12 cellular contexts compared by ENCODE assay signal in the genomic region with DNA sequence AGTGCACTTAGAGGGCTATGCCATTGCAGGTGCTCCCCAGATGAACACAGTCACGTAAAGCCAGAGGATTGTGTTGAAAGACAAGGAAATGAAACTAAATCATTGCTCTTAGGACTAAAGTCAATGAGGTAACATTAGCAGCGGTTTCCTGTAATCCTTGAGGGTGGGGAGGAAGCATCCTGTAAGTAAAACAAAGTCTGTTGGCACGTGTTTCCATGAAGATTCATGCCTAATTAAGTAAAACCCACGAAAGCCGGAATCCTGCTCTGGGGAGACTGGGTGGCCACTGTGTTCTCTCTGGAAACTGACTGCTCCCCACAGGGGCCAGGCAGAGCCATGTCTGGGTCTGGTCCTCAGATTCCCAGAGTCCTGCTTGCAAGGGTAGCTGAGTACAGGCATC. TPM values are rescaled to one million over a fixed set of nuclear protein-coding genes. Genes with fewer than 3 reads are reported as not detected.
A peak's percentile ranks its signal among the peaks of the same experiment; 100 is the strongest.
DNase-seq lines count a peak whose midpoint lies in the region; ATAC-seq lines count a peak whose summit lies in the region.
"Had no signal": no experiment of that assay in that cellular context is flagged by ENCODE, and none has a peak within 500 bp of the region (broad histone marks: within the 10 kb centered on the region; RNA-seq: fewer than 3 reads in every experiment).

No MANE protein-coding gene starts in this region.

- H3K27ac Mint-ChIP-seq in IgD-negative memory B cell: peak overlapping the region in 2 of 3 donors; percentile 23 to 43

- H3K4me1 Mint-ChIP-seq in IgD-negative memory B cell: peaks cover 4 to 8% (median 5%) of the 10 kb centered on the region in 3 donors

- peaks cover 2% of the 10 kb centered on the region for H3K27me3 Mint-ChIP-seq in IgD-negative memory B cell

- H3K36me3 Mint-ChIP-seq in IgD-negative memory B cell: no peaks in the 10 kb centered on the region

- H3K4me3 Mint-ChIP-seq in IgD-negative memory B cell: no peak overlapping the region

- H3K9me3 Mint-ChIP-seq in IgD-negative memory B cell: peaks cover 0 to 2% (median 0%) of the 10 kb centered on the region in 3 donors

- DNase-seq in DMS153 treated with DMSO at 0.1 percent for 48 hours (lab: John Stamatoyannopoulos, UW; ENCODE audit: unreplicated experiment): peak; percentile 80
- DNase-seq in fibroblast of peridontal ligament (ENCODE audit: extremely low read depth): peak; percentile 60
- DNase-seq in activated effector memory CD4-positive, alpha-beta T cell treated with anti-CD3 and anti-CD28 coated beads, Interleukin-2, amount 50 U/mL, for 16 hours: no peak
- DNase-seq in caudate nucleus (lab: John Stamatoyannopoulos, UW): no peak
- no peak for DNase-seq in central memory CD4-positive, alpha-beta T cell
- no peak for DNase-seq in G401 (ENCODE audit: low spot score)
- DNase-seq: activated CD8-positive, alpha-beta memory T cell treated with anti-CD3 and anti-CD28 coated beads for 24 hours; NCI-H1105 treated with DMSO at 0.1 percent for 48 hours; right lobe of liver; transverse colon had no signal

- in situ Hi-C loops in G401 (cut with HindIII; ENCODE audit: low sequenced_read_pairs): no loop called here

- H3K27ac ChIP-seq in caudate nucleus (ENCODE audit: low read depth, low read length): no peak overlapping the region
- H3K27ac ChIP-seq: right lobe of liver, transverse colon had no signal

- peak; percentile 92 for ATAC-seq in GM19395 (IDR thresholded peaks at IDR 0.05; ENCODE audit: unreplicated experiment)

RNA-seq across cellular contexts. Expression of a gene that starts 18.3 kb away (rescaled TPM):
- polyA plus RNA-seq in IgD-negative memory B cell: 3.4 TPM
- total RNA-seq in G401 (2014; rRNA removed; shearing (Covaris generic)): 40.7 and 41.8 TPM in 2 replicates

Comparison
In these comparisons a context has a peak if more than half of its experiments do, and no peak if none do; other contexts are left out.
1. DNase-seq: peak in DMS153 treated with DMSO at 0.1 percent for 48 hours (single experiment) and fibroblast of peridontal ligament (single experiment); none in activated effector memory CD4-positive, alpha-beta T cell treated with anti-CD3 and anti-CD28 coated beads, Interleukin-2, amount 50 U/mL, for 16 hours (single experiment), caudate nucleus (0 of 61), central memory CD4-positive, alpha-beta T cell (single experiment) and G401 (single experiment).